ENCODE assay signal across 8 cellular contexts in genomic region chr19:11598103-11598483, GRCh38. TPM values are rescaled to one million over a fixed set of nuclear protein-coding genes. Genes with fewer than 3 reads are reported as not detected.
A peak's percentile ranks its signal among the peaks of the same experiment; 100 is the strongest.
DNase-seq lines count a peak whose midpoint lies in the region; FAIRE-seq and TF ChIP-seq lines count a peak whose summit lies in the region.

No MANE protein-coding gene starts in this region.

- POLR2A ChIA-PET in H1 (lab: Charles Lee; ENCODE audit: partially characterized antibody), result interaction anchor here (0.5 to 1.8 kb wide), 28 partner anchors 8 to 1200 kb away, joined by 3 to 16 read pairs (median 4); partner anchors contain the start of genes ACP5, ECSIT, ELOF1 and ZNF439

- no peak overlapping the region for H2AFZ ChIP-seq in H1 (ENCODE audit: low read length)

- no peak overlapping the region for H3K4ac ChIP-seq in H1 (replicated peaks; ENCODE audit: insufficient read length, low read depth, low read length)

- peak overlapping the region; percentile 93 for H3K4me3 Mint-ChIP-seq in neural crest cell

- peaks cover 11% of the 10 kb centered on the region for H3K9me3 Mint-ChIP-seq in neural crest cell

- no peaks in the 10 kb centered on the region; the same call in 1 of the 2 replicates for H3K23me2 ChIP-seq in H1 (ENCODE audit: low read depth, low read length)

- H2BK15ac ChIP-seq in H1 (ENCODE audit: low read length), result no peak overlapping the region

- H3K4me1 ChIP-seq in H1 (replicated peaks in 1 of 4; ENCODE audit: control insufficient read depth in 3 of 4, insufficient read depth in 4 of 4, low read length in 3 of 4), result peaks cover 0 to 7% (median 3%) of the 10 kb centered on the region in 4 experiments; a peak in 3 of 7 replicates

- H4K8ac ChIP-seq in H1 (ENCODE audit: extremely low read depth, insufficient read depth, low read length), result peak overlapping the region; percentile 100; the same call in 1 of the 2 replicates

- no peak overlapping the region; the same call in 1 of the 2 replicates for H2BK12ac ChIP-seq in H1 (ENCODE audit: low read depth, low read length)

- H3K27ac ChIP-seq in C4-2B, result peak overlapping the region; percentile 99
- peak overlapping the region; percentile 100; the same call in 1 of the 2 replicates for H3K27ac ChIP-seq in H1 (ENCODE audit: low read depth, low read length)

- peaks cover 33% of the 10 kb centered on the region for H3K4me1 Mint-ChIP-seq in neural crest cell

- H3K36me3 ChIP-seq in H1 (ENCODE audit: control insufficient read depth in 2 of 4, insufficient read depth in 4 of 4, low read length in 3 of 4), result peaks cover 0 to 10% (median 0%) of the 10 kb centered on the region in 4 experiments; a peak in 2 of 8 replicates

- DNase-seq in NCI-H69 (lab: John Stamatoyannopoulos, UW) (peak; percentile 49), H1 (ENCODE audit: low read depth in 1 of 2, low spot score in 2 of 2) (no peak), neural crest cell (ENCODE audit: low read depth, low spot score) (no peak), iPS-NIHi11 (ENCODE audit: low spot score) (no peak), mucosa of gallbladder (ENCODE audit: low spot score) (no peak), ACHN (no peak)
- DNase-seq in stimulated activated CD4-positive, alpha-beta T cell treated with anti-CD3 and anti-CD28 coated beads, Interleukin-4, amount 100 ng/mL, for 1 hour, result no peak

- no peak for FAIRE-seq in H1 (lab: Jason Lieb, UNC)

- peaks cover 8 to 50% of the 10 kb centered on the region in 2 experiments; a peak in 3 of 4 replicates for H3K79me2 ChIP-seq in H1 (ENCODE audit: control insufficient read depth in 1 of 2, insufficient read depth in 2 of 2, low read length in 2 of 2)

- CTCF ChIA-PET in H1 (lab: Charles Lee; ENCODE audit: partially characterized antibody), result interaction anchor here (0.9 to 1.1 kb wide), 2 partner anchors 10 to 25 kb away, joined by 4 read pairs; no protein-coding TSS in a partner anchor

- peak overlapping the region; percentile 95 for H3K27ac Mint-ChIP-seq in neural crest cell (ENCODE audit: unreplicated experiment)

- TF ChIP-seq EP300 in H1 (IDR thresholded peaks at IDR 0.05; ENCODE audit: borderline replicate concordance in 1 of 2, low read depth in 2 of 2, low read length in 2 of 2), result no peak

- WGBS in H1 (ENCODE audit: extremely low coverage in 1 of 2, insufficient coverage in 1 of 2, insufficient read length in 1 of 2, insufficient replicate concordance in 2 of 2, low coverage in 1 of 2, low lambda C conversion rate in 2 of 2, missing lambda C conversion rate in 1 of 2), 2 experiments, result 86% methylated on average over 10 of the region's 10 CpGs; no CpG with 5 or more reads in 1 of the 2 experiments

- H4K91ac ChIP-seq in H1 (replicated peaks; ENCODE audit: insufficient read length, low read length), result no peak overlapping the region

- no peak overlapping the region for H3K23ac ChIP-seq in H1 (ENCODE audit: insufficient read length)

- no peaks in the 10 kb centered on the region for H3K27me3 ChIP-seq in H1 (replicated peaks in 1 of 4; ENCODE audit: control insufficient read depth in 3 of 4, extremely low read depth in 1 of 4, insufficient read depth in 3 of 4, low read length in 3 of 4)

- peak overlapping the region; percentile 80 to 97 (median 85) for H3K4me3 ChIP-seq in H1 (ENCODE audit: extremely low read depth in 1 of 4, insufficient read depth in 2 of 4, low read depth in 3 of 4, low read length in 4 of 4)

- in situ Hi-C loops in ACHN (cut with HindIII; ENCODE audit: low pct_ligation_motif_present, low pct_unique_long_range_greater_than_20kb, low sequenced_read_pairs), result no loop called here

- peaks cover 32% of the 10 kb centered on the region for H3K36me3 Mint-ChIP-seq in neural crest cell (ENCODE audit: low read depth)

- H3K18ac ChIP-seq in H1 (ENCODE audit: extremely low read depth, low read length), result no peak overlapping the region

- H2BK20ac ChIP-seq in H1 (ENCODE audit: low read length), result no peak overlapping the region

- H2BK120ac ChIP-seq in H1 (replicated peaks; ENCODE audit: low read depth, low read length), result no peak overlapping the region

- H2BK5ac ChIP-seq in H1 (ENCODE audit: low read depth, low read length), result 0 out of 2 replicates have a peak overlapping the region, but pooled peaks have one; percentile 100

- H2AK5ac ChIP-seq in H1 (ENCODE audit: low read depth, low read length), result no peak overlapping the region

- H4K20me1 ChIP-seq in H1 (replicated peaks in 1 of 2; ENCODE audit: control insufficient read depth in 1 of 2, insufficient read depth in 2 of 2, low read length in 2 of 2), result peaks cover 0 to 7% of the 10 kb centered on the region in 2 experiments

- peak overlapping the region; percentile 59 to 66 for H3K4me2 ChIP-seq in H1 (ENCODE audit: insufficient read depth in 1 of 2, low read depth in 2 of 2, low read length in 2 of 2)

- TF ChIP-seq RAD21 in H1 (IDR thresholded peaks at IDR 0.05 in 1 of 2, conservative IDR thresholded peaks at IDR 0.05 in 1 of 2; ENCODE audit: low read depth in 2 of 2, low read length in 2 of 2), result no peak

- H3K79me1 ChIP-seq in H1 (ENCODE audit: low read depth, low read length), result peaks cover 6% of the 10 kb centered on the region

- H3K56ac ChIP-seq in H1 (replicated peaks; ENCODE audit: insufficient read length, low read depth, low read length), result peak overlapping the region; percentile 98

- no peaks in the 10 kb centered on the region; a peak in 1 of 4 replicates for H3K9me3 ChIP-seq in H1 (ENCODE audit: insufficient read depth in 2 of 2, low read depth in 1 of 2, low read length in 1 of 2)

- no peaks in the 10 kb centered on the region for H3K27me3 Mint-ChIP-seq in neural crest cell (ENCODE audit: low read depth)

- no peak overlapping the region for H3K14ac ChIP-seq in H1 (ENCODE audit: insufficient read length)

- TF ChIP-seq POLR2A in H1 (IDR thresholded peaks at IDR 0.05; ENCODE audit: control extremely low read depth in 1 of 2, low read depth in 2 of 2, low read length in 2 of 2), result no peak

- H3K9ac ChIP-seq in H1 (replicated peaks in 1 of 4; ENCODE audit: extremely low read depth in 1 of 4, low read depth in 3 of 4, low read length in 3 of 4), result peak overlapping the region; percentile 96 to 99 (median 99)

- no peak overlapping the region for H4K5ac ChIP-seq in H1 (ENCODE audit: insufficient read length, low read depth, low read length)

- TF ChIP-seq CTCF in C4-2B (conservative IDR thresholded peaks at IDR 0.05) (no peak), H1 (IDR thresholded peaks at IDR 0.05; ENCODE audit: control extremely low read depth in 1 of 3, insufficient read depth in 1 of 3, low read depth in 1 of 3, low read length in 3 of 3) (no peak), neural crest cell (conservative IDR thresholded peaks at IDR 0.05) (no peak)

RNA-seq across cellular contexts. Expression of gene ZNF627, which starts 0.8 kb away (rescaled TPM):
- total RNA-seq in H1 (2021; fragmentation: NEBNext Ultra II Directional; extraction: Animal tissue kit (Norgen Biotek cat#: 25700)), result 13.7 and 15.8 TPM in 2 replicates
- 5.4 and 7.2 TPM in 2 replicates for polyA plus RNA-seq in H1 (2011; rRNA removed)
- 7.5 TPM for polyA plus RNA-seq in H1 (2011; cell fraction: cytosol; rRNA removed)
- polyA plus RNA-seq in H1 (2011; cell fraction: nucleus; rRNA removed), result 3.6 TPM
- 7.7 to 10.1 TPM (median 8.7 TPM) in 4 replicates for polyA plus RNA-seq in H1 (2012, experiment 1 of 2)
- polyA plus RNA-seq in H1 (2012, experiment 2 of 2), result 0.71 TPM
- polyA plus RNA-seq in H1 (2013, experiment 1 of 2), result 6.8 TPM
- 7.1 TPM for polyA plus RNA-seq in H1 (2013, experiment 2 of 2)
- polyA minus RNA-seq in H1 (2011; rRNA and poly(A)+ RNA removed), result 17.5 and 26.4 TPM in 2 replicates
- 11.2 TPM for polyA minus RNA-seq in H1 (2011; cell fraction: cytosol; rRNA and poly(A)+ RNA removed)
- 9.8 TPM for polyA minus RNA-seq in H1 (2011; cell fraction: nucleus; rRNA and poly(A)+ RNA removed)
- total RNA-seq in neural crest cell (22.2 and 26.9 TPM in 2 replicates), mucosa of gallbladder (13.9 TPM)

RNA-seq across cellular contexts. Expression of gene ACP5, which starts 20.6 kb away (rescaled TPM):
- total RNA-seq in H1 (2021; fragmentation: NEBNext Ultra II Directional; extraction: Animal tissue kit (Norgen Biotek cat#: 25700)), result 8.3 and 9.0 TPM in 2 replicates
- 14.3 and 16.5 TPM in 2 replicates for polyA plus RNA-seq in H1 (2011; rRNA removed)
- polyA plus RNA-seq in H1 (2011; cell fraction: cytosol; rRNA removed), result 16.1 TPM
- polyA plus RNA-seq in H1 (2011; cell fraction: nucleus; rRNA removed), result 18.6 TPM
- polyA plus RNA-seq in H1 (2012, experiment 1 of 2), result 8.1 to 14.0 TPM (median 11.7 TPM) in 4 replicates
- 13.3 TPM for polyA plus RNA-seq in H1 (2012, experiment 2 of 2)
- 17.4 TPM for polyA plus RNA-seq in H1 (2013, experiment 1 of 2)
- polyA plus RNA-seq in H1 (2013, experiment 2 of 2), result 16.5 TPM
- polyA minus RNA-seq in H1 (2011; rRNA and poly(A)+ RNA removed), result 9.4 and 11.3 TPM in 2 replicates
- 5.1 TPM for polyA minus RNA-seq in H1 (2011; cell fraction: cytosol; rRNA and poly(A)+ RNA removed)
- 3.4 TPM for polyA minus RNA-seq in H1 (2011; cell fraction: nucleus; rRNA and poly(A)+ RNA removed)
- total RNA-seq in neural crest cell (1.2 and 2.5 TPM in 2 replicates), mucosa of gallbladder (18.0 TPM)

RNA-seq across cellular contexts. Expression of gene ELOF1, which starts 39.1 kb away (rescaled TPM):
- total RNA-seq in H1 (2021; fragmentation: NEBNext Ultra II Directional; extraction: Animal tissue kit (Norgen Biotek cat#: 25700)), result 84.2 and 88.4 TPM in 2 replicates
- 101 and 160 TPM in 2 replicates for polyA plus RNA-seq in H1 (2011; rRNA removed)
- 144 TPM for polyA plus RNA-seq in H1 (2011; cell fraction: cytosol; rRNA removed)
- 65.0 TPM for polyA plus RNA-seq in H1 (2011; cell fraction: nucleus; rRNA removed)
- polyA plus RNA-seq in H1 (2012, experiment 1 of 2), result 86.7 to 104 TPM (median 91.1 TPM) in 4 replicates
- 112 TPM for polyA plus RNA-seq in H1 (2012, experiment 2 of 2)
- 63.3 TPM for polyA plus RNA-seq in H1 (2013, experiment 1 of 2)
- 63.8 TPM for polyA plus RNA-seq in H1 (2013, experiment 2 of 2)
- 30.2 and 38.3 TPM in 2 replicates for polyA minus RNA-seq in H1 (2011; rRNA and poly(A)+ RNA removed)
- 31.8 TPM for polyA minus RNA-seq in H1 (2011; cell fraction: cytosol; rRNA and poly(A)+ RNA removed)
- 35.5 TPM for polyA minus RNA-seq in H1 (2011; cell fraction: nucleus; rRNA and poly(A)+ RNA removed)
- 69.8 and 70.0 TPM in 2 replicates for total RNA-seq in neural crest cell
- 53.8 TPM for total RNA-seq in mucosa of gallbladder

RNA-seq across cellular contexts. Expression of gene CNN1, which starts 59.4 kb away (rescaled TPM):
- total RNA-seq in H1 (2021; fragmentation: NEBNext Ultra II Directional; extraction: Animal tissue kit (Norgen Biotek cat#: 25700)), result 29.8 and 32.4 TPM in 2 replicates
- 50.8 and 62.8 TPM in 2 replicates for polyA plus RNA-seq in H1 (2011; rRNA removed)
- polyA plus RNA-seq in H1 (2011; cell fraction: cytosol; rRNA removed), result 40.5 TPM
- polyA plus RNA-seq in H1 (2011; cell fraction: nucleus; rRNA removed), result 23.7 TPM
- 18.1 to 31.2 TPM (median 28.0 TPM) in 4 replicates for polyA plus RNA-seq in H1 (2012, experiment 1 of 2)
- 23.3 TPM for polyA plus RNA-seq in H1 (2012, experiment 2 of 2)
- polyA plus RNA-seq in H1 (2013, experiment 1 of 2), result 18.4 TPM
- 19.1 TPM for polyA plus RNA-seq in H1 (2013, experiment 2 of 2)
- 7.7 and 14.6 TPM in 2 replicates for polyA minus RNA-seq in H1 (2011; rRNA and poly(A)+ RNA removed)
- 18.9 TPM for polyA minus RNA-seq in H1 (2011; cell fraction: cytosol; rRNA and poly(A)+ RNA removed)
- polyA minus RNA-seq in H1 (2011; cell fraction: nucleus; rRNA and poly(A)+ RNA removed), result 5.3 TPM
- total RNA-seq in neural crest cell, result 1.6 and 1.8 TPM in 2 replicates
- 1,051 TPM for total RNA-seq in mucosa of gallbladder
